Comparison of ENCODE assay signal across 8 cellular contexts in genomic region chr13:52405369-52405766, GRCh38. TPM values are rescaled to one million over a fixed set of nuclear protein-coding genes. Genes with fewer than 3 reads are reported as not detected.
DNase-seq lines count a peak whose midpoint lies in the region; ATAC-seq and TF ChIP-seq lines count a peak whose summit lies in the region.

No MANE protein-coding gene starts in this region.

- POLR2A ChIA-PET in AG04449 (lab: Yijun Ruan, JAX), result no interaction called here

- peak overlapping the region; percentile 66 for H3K4me3 ChIP-seq in AG04449 (ENCODE audit: low read depth, low read length)
- peak overlapping the region; percentile 36 for H3K4me3 ChIP-seq in ectodermal cell (ENCODE audit: insufficient read depth, low read depth, low read length)
- peak overlapping the region; percentile 53 to 64 for H3K4me3 ChIP-seq in muscle layer of duodenum (ENCODE audit: low read depth in 1 of 2, low read length in 2 of 2)

- H3K27ac ChIP-seq in ectodermal cell (ENCODE audit: insufficient read depth, low read depth, low read length, poor library complexity, severe bottlenecking), result no peak overlapping the region
- no peak overlapping the region for H3K27ac ChIP-seq in muscle layer of duodenum (ENCODE audit: low read length)

- no peak for TF ChIP-seq CTCF in AG04449 (IDR thresholded peaks at IDR 0.05; ENCODE audit: insufficient read depth, low read length, missing control alignments)

- intact Hi-C loops in head of caudate nucleus (cut with DNase I), result no loop called here

- no peaks in the 10 kb centered on the region for H3K4me1 ChIP-seq in ectodermal cell (ENCODE audit: control insufficient read depth, insufficient read depth, low read length)
- peaks cover 0 to 19% of the 10 kb centered on the region in 2 donors for H3K4me1 ChIP-seq in muscle layer of duodenum (ENCODE audit: control insufficient read depth in 1 of 2, insufficient read depth in 2 of 2, low read length in 2 of 2)

- H3K27me3 ChIP-seq in ectodermal cell (ENCODE audit: control insufficient read depth, insufficient read depth, low read length, poor library complexity, severe bottlenecking) (peaks cover 31% of the 10 kb centered on the region), muscle layer of duodenum (ENCODE audit: low read depth, low read length) (peaks cover 4% of the 10 kb centered on the region)

- ATAC-seq in GM21717 (IDR thresholded peaks at IDR 0.05; ENCODE audit: unreplicated experiment), result no peak

- 30 to 33% methylated on average over 12 to 14 of the region's 14 CpGs for WGBS in ectodermal cell, 2 experiments

- H3K9me3 ChIP-seq in ectodermal cell (ENCODE audit: control insufficient read depth, low read length), result no peaks in the 10 kb centered on the region
- H3K9me3 ChIP-seq in muscle layer of duodenum (ENCODE audit: control insufficient read depth in 1 of 2, low read length in 2 of 2), result no peaks in the 10 kb centered on the region

- H3K36me3 ChIP-seq in ectodermal cell (ENCODE audit: control insufficient read depth, insufficient read depth, low read length) (no peaks in the 10 kb centered on the region), muscle layer of duodenum (ENCODE audit: control insufficient read depth in 1 of 2, insufficient read depth in 2 of 2, low read length in 2 of 2) (peaks cover 0 to 8% of the 10 kb centered on the region in 2 donors)

- CTCF ChIA-PET in AG04449 (lab: Yijun Ruan, JAX), result interaction anchor here (0.9 kb wide), 1 partner anchor 45 kb away, joined by 4 read pairs; no protein-coding TSS in a partner anchor

- DNase-seq in AG04449 (ENCODE audit: low read depth, low spot score) (no peak), HK-2 (ENCODE audit: unreplicated experiment) (peak; percentile 17), head of caudate nucleus (no peak), NOMO-1 treated with dmso at 0.1 percent for 144 hours (lab: John Stamatoyannopoulos, UW; ENCODE audit: unreplicated experiment) (no peak), inferior parietal cortex (ENCODE audit: extremely low spot score) (no peak)

RNA-seq across cellular contexts. Expression of gene THSD1, which starts 0.6 kb away (rescaled TPM):
- polyA plus RNA-seq in ectodermal cell (2013, experiment 1 of 4), result 0.30 TPM
- polyA plus RNA-seq in ectodermal cell (2013, experiment 2 of 4), result 0.12 TPM
- 0.11 TPM for polyA plus RNA-seq in ectodermal cell (2013, experiment 3 of 4)
- polyA plus RNA-seq in ectodermal cell (2013, experiment 4 of 4), result 0.16 TPM

RNA-seq across cellular contexts. Expression of gene VPS36, which starts 45.1 kb away (rescaled TPM):
- polyA plus RNA-seq in ectodermal cell (2013, experiment 1 of 4), result 50.5 TPM
- polyA plus RNA-seq in ectodermal cell (2013, experiment 2 of 4), result 45.1 TPM
- polyA plus RNA-seq in ectodermal cell (2013, experiment 3 of 4), result 32.1 TPM
- polyA plus RNA-seq in ectodermal cell (2013, experiment 4 of 4), result 37.0 TPM

RNA-seq across cellular contexts. Expression of gene CKAP2, which starts 49.9 kb away (rescaled TPM):
- 141 TPM for polyA plus RNA-seq in ectodermal cell (2013, experiment 1 of 4)
- polyA plus RNA-seq in ectodermal cell (2013, experiment 2 of 4), result 134 TPM
- 141 TPM for polyA plus RNA-seq in ectodermal cell (2013, experiment 3 of 4)
- polyA plus RNA-seq in ectodermal cell (2013, experiment 4 of 4), result 143 TPM
